Comparison of ENCODE assay signal across 15 cellular contexts in genomic region chr12:124741211-124741610, GRCh38.
DNase-seq lines count a peak whose midpoint lies in the region; ATAC-seq and TF ChIP-seq lines count a peak whose summit lies in the region.
"Had no signal": no experiment of that assay in that cellular context is flagged by ENCODE, and none has a peak within 500 bp of the region (broad histone marks: within the 10 kb centered on the region; RNA-seq: fewer than 3 reads in every experiment).

No MANE protein-coding gene starts in this region.

- DNase-seq in Right ventricle myocardium inferior (ENCODE audit: missing footprints) (peak; percentile 53), cardiac septum (ENCODE audit: low spot score) (no peak), dorsolateral prefrontal cortex (no peak), osteoblast (ENCODE audit: insufficient read length, low spot score, missing footprints) (peak; percentile 80), upper lobe of right lung (no peak), WTC11 (ENCODE audit: low spot score) (no peak), cerebellar cortex (ENCODE audit: low spot score) (no peak)
- DNase-seq: activated CD4-positive, alpha-beta T cell treated with anti-CD3 and anti-CD28 coated beads for 1 hour; activated gamma-delta T cell; DMS153; erythroblast had no signal

- H3K9me3 Mint-ChIP-seq in WTC11 = no peaks in the 10 kb centered on the region
- H3K9me3 Mint-ChIP-seq: type B pancreatic cell had no signal

- H2AFZ ChIP-seq in osteoblast (ENCODE audit: low read length) = no peak overlapping the region

- H3K4me1 ChIP-seq in osteoblast (ENCODE audit: insufficient read depth, low read length) = peaks cover 16% of the 10 kb centered on the region
- peaks cover 15% of the 10 kb centered on the region for H3K4me1 ChIP-seq in upper lobe of right lung

- no peak overlapping the region for H3K4me3 Mint-ChIP-seq in WTC11
- H3K4me3 Mint-ChIP-seq: type B pancreatic cell had no signal

- H3K27me3 Mint-ChIP-seq in WTC11 (ENCODE audit: low read depth) = no peaks in the 10 kb centered on the region; the same call in 1 of the 2 replicates
- H3K27me3 Mint-ChIP-seq: type B pancreatic cell had no signal

- H3K27ac Mint-ChIP-seq in WTC11 = no peak overlapping the region
- H3K27ac Mint-ChIP-seq: type B pancreatic cell had no signal

- no peaks in the 10 kb centered on the region for H3K36me3 Mint-ChIP-seq in WTC11
- H3K36me3 Mint-ChIP-seq: type B pancreatic cell had no signal

- H3K4me3 ChIP-seq in dorsolateral prefrontal cortex (no peak overlapping the region), osteoblast (ENCODE audit: insufficient read depth, low read length) (no peak overlapping the region), upper lobe of right lung (no peak overlapping the region)
- H3K4me3 ChIP-seq: heart left ventricle, mucosa of descending colon had no signal

- H3K27ac ChIP-seq in dorsolateral prefrontal cortex (peak overlapping the region in 41 of 59 donors; percentile 3 to 97 (median 61)), osteoblast (ENCODE audit: low read depth, low read length) (no peak overlapping the region), upper lobe of right lung (peak overlapping the region; percentile 8)

- H4K20me1 ChIP-seq in osteoblast (ENCODE audit: insufficient read depth, low read length) = no peaks in the 10 kb centered on the region

- H3K4me1 Mint-ChIP-seq in WTC11 = peaks cover 25% of the 10 kb centered on the region

- intact Hi-C loops in Right ventricle myocardium inferior (cut with DNase I) (loop anchor here (5.0 kb wide), 1 partner anchor 44 kb away; no protein-coding TSS in a partner anchor), cardiac septum (cut with DNase I) (loop anchor here (5.0 kb wide), 1 partner anchor 59 kb away; no protein-coding TSS in a partner anchor), dorsolateral prefrontal cortex (cut with DNase I) (no loop called here), upper lobe of right lung (cut with DNase I) (no loop called here)

- H3K27me3 ChIP-seq in dorsolateral prefrontal cortex (no peaks in the 10 kb centered on the region), osteoblast (ENCODE audit: insufficient read depth, low read length) (no peaks in the 10 kb centered on the region), upper lobe of right lung (no peaks in the 10 kb centered on the region)
- H3K27me3 ChIP-seq: heart left ventricle had no signal

- CTCF ChIA-PET in WTC11 (lab: Charles Lee) = interaction anchor here (1.0 to 1.1 kb wide), 3 partner anchors 23 to 33 kb away, joined by 3 read pairs; no protein-coding TSS in a partner anchor

- POLR2A ChIA-PET in WTC11 (lab: Charles Lee) = interaction anchor here (0.6 kb wide), 1 partner anchor 8 kb away, joined by 3 read pairs; no protein-coding TSS in a partner anchor

- ATAC-seq in Right ventricle myocardium inferior (no peak), upper lobe of right lung (no peak), WTC11 (no peak), HG03521 (IDR thresholded peaks at IDR 0.05; ENCODE audit: unreplicated experiment) (no peak)

- H3K79me2 ChIP-seq in osteoblast (ENCODE audit: insufficient read depth, low read length) = no peaks in the 10 kb centered on the region

- peaks cover 8% of the 10 kb centered on the region for H3K9me3 ChIP-seq in osteoblast (ENCODE audit: low read depth, low read length)
- no peaks in the 10 kb centered on the region for H3K9me3 ChIP-seq in upper lobe of right lung
- H3K9me3 ChIP-seq: mucosa of descending colon had no signal

- no peaks in the 10 kb centered on the region for H3K36me3 ChIP-seq in osteoblast (ENCODE audit: insufficient read depth, low read length)
- no peaks in the 10 kb centered on the region for H3K36me3 ChIP-seq in upper lobe of right lung
- H3K36me3 ChIP-seq: heart left ventricle had no signal

- H3K4me2 ChIP-seq in osteoblast (ENCODE audit: insufficient read depth, low read length) = peak overlapping the region; percentile 47

- TF ChIP-seq CTCF in dorsolateral prefrontal cortex (IDR thresholded peaks at IDR 0.05 in 54 of 56, conservative IDR thresholded peaks at IDR 0.05 in 2 of 56; ENCODE audit: low read depth in 1 of 56, partially characterized antibody in 56 of 56) = no peak
- TF ChIP-seq CTCF in osteoblast (IDR thresholded peaks at IDR 0.05; ENCODE audit: extremely low read depth, low read depth, low read length) = no peak
- TF ChIP-seq CTCF in upper lobe of right lung (IDR thresholded peaks at IDR 0.05) = no peak
- no peak for TF ChIP-seq CTCF in WTC11 (IDR thresholded peaks at IDR 0.05)

TF ChIP-seq in WTC11, 78 proteins besides CTCF, POLR2A, EP300 and RAD21 (continues in another document):
- TF ChIP-seq ELF4 (CRISPR knock-in tag; IDR thresholded peaks at IDR 0.05; ENCODE audit: low read depth) (no peak), FOXJ3 (CRISPR knock-in tag; IDR thresholded peaks at IDR 0.05; ENCODE audit: borderline replicate concordance) (no peak), IRF1 (CRISPR knock-in tag; IDR thresholded peaks at IDR 0.05) (no peak), TEAD1 (CRISPR knock-in tag; IDR thresholded peaks at IDR 0.05) (no peak), ZNF512 (CRISPR knock-in tag; IDR thresholded peaks at IDR 0.05; ENCODE audit: borderline replicate concordance) (no peak), RELA (CRISPR knock-in tag; IDR thresholded peaks at IDR 0.05; ENCODE audit: borderline replicate concordance) (no peak), NFATC4 (CRISPR knock-in tag; IDR thresholded peaks at IDR 0.05) (no peak), GTF2I (CRISPR knock-in tag; conservative IDR thresholded peaks at IDR 0.05) (no peak), ZMAT4 (CRISPR knock-in tag; IDR thresholded peaks at IDR 0.05) (no peak), EMX1 (CRISPR knock-in tag; IDR thresholded peaks at IDR 0.05) (no peak), SMAD4 (CRISPR knock-in tag; IDR thresholded peaks at IDR 0.05) (no peak)
- TF ChIP-seq, protein P1, sequence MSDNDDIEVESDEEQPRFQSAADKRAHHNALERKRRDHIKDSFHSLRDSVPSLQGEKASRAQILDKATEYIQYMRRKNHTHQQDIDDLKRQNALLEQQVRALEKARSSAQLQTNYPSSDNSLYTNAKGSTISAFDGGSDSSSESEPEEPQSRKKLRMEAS (CRISPR knock-in tag; IDR thresholded peaks at IDR 0.05) = no peak
- TF ChIP-seq, protein P2, sequence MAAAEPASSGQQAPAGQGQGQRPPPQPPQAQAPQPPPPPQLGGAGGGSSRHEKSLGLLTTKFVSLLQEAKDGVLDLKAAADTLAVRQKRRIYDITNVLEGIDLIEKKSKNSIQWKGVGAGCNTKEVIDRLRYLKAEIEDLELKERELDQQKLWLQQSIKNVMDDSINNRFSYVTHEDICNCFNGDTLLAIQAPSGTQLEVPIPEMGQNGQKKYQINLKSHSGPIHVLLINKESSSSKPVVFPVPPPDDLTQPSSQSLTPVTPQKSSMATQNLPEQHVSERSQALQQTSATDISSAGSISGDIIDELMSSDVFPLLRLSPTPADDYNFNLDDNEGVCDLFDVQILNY (CRISPR knock-in tag; IDR thresholded peaks at IDR 0.05) = no peak
- TF ChIP-seq, protein P3, sequence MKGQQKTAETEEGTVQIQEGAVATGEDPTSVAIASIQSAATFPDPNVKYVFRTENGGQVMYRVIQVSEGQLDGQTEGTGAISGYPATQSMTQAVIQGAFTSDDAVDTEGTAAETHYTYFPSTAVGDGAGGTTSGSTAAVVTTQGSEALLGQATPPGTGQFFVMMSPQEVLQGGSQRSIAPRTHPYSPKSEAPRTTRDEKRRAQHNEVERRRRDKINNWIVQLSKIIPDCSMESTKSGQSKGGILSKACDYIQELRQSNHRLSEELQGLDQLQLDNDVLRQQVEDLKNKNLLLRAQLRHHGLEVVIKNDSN (CRISPR knock-in tag; IDR thresholded peaks at IDR 0.05) = no peak

Comparison
In these comparisons a context has a peak if more than half of its experiments do, and no peak if none do; other contexts are left out.
1. DNase-seq: peak in Right ventricle myocardium inferior (single experiment) and osteoblast (single experiment); none in cardiac septum (single experiment), dorsolateral prefrontal cortex (0 of 10), upper lobe of right lung (single experiment), WTC11 (single experiment) and cerebellar cortex (single experiment).
2. intact Hi-C loops: an anchor here in Right ventricle myocardium inferior (5.0 kb wide) and cardiac septum (5.0 kb wide); none called in dorsolateral prefrontal cortex and upper lobe of right lung.